10 cellular contexts compared by ENCODE assay signal in genomic region chr5:74762599-74762998, GRCh38. TPM values are rescaled to one million over a fixed set of nuclear protein-coding genes. Genes with fewer than 3 reads are reported as not detected.
A peak's percentile ranks its signal among the peaks of the same experiment; 100 is the strongest.
DNase-seq lines count a peak whose midpoint lies in the region; ATAC-seq and TF ChIP-seq lines count a peak whose summit lies in the region.
"Had no signal": no experiment of that assay in that cellular context is flagged by ENCODE, and none has a peak within 500 bp of the region (broad histone marks: within the 10 kb centered on the region; RNA-seq: fewer than 3 reads in every experiment).

No MANE protein-coding gene starts in this region.

- H3K4me3 ChIP-seq in gastrocnemius medialis: no peak overlapping the region

- no peaks in the 10 kb centered on the region for H3K9me3 ChIP-seq in gastrocnemius medialis

- no peak for TF ChIP-seq CTCF in gastrocnemius medialis (IDR thresholded peaks at IDR 0.05 in 4 of 5, conservative IDR thresholded peaks at IDR 0.05 in 1 of 5)

- no peaks in the 10 kb centered on the region for H3K27me3 ChIP-seq in gastrocnemius medialis

- H3K9me3 Mint-ChIP-seq in activated naive CD4-positive, alpha-beta T cell treated with anti-CD3 and anti-CD28 coated beads, Interleukin-2, amount 50 U/mL, for 72 hours: no peaks in the 10 kb centered on the region

- H3K36me3 Mint-ChIP-seq in activated naive CD4-positive, alpha-beta T cell treated with anti-CD3 and anti-CD28 coated beads, Interleukin-2, amount 50 U/mL, for 72 hours: peaks cover 20 to 22% of the 10 kb centered on the region in 2 donors

- intact Hi-C loops in gastrocnemius medialis (cut with DNase I; ENCODE audit: low total_unique reads): no loop called here

- in situ Hi-C loops in gastrocnemius medialis (cut with MboI; ENCODE audit: low sequenced_read_pairs in 4 of 4): loop anchor here in 1 of 4 donors (25.0 kb wide), 1 partner anchor 1200 kb away; the partner anchor contains the start of genes ANKRA2 and UTP15

- DNase-seq in DMS 273 treated with DMSO at 0.1 percent for 48 hours (lab: John Stamatoyannopoulos, UW) (peak; percentile 4), HT-29 (ENCODE audit: low spot score) (peak; percentile 30), kidney tubule cell (ENCODE audit: low spot score) (peak; percentile 88), substantia nigra (lab: John Stamatoyannopoulos, UW) (no peak), gastrocnemius medialis (no peak), SKM-1 (lab: John Stamatoyannopoulos, UW; ENCODE audit: unreplicated experiment) (no peak)
- no peak for DNase-seq in activated naive CD4-positive, alpha-beta T cell treated with anti-CD3 and anti-CD28 coated beads, Interleukin-2, amount 50 U/mL, for 72 hours (ENCODE audit: low spot score in 2 of 2)
- DNase-seq: effector memory CD4-positive, alpha-beta T cell; NK-92 treated with Interleukin-12 subunit alpha and Interleukin-12 subunit beta, amount 100 ng/mL, for 24 hours had no signal

- peak overlapping the region; percentile 26 to 75 for H3K27ac Mint-ChIP-seq in activated naive CD4-positive, alpha-beta T cell treated with anti-CD3 and anti-CD28 coated beads, Interleukin-2, amount 50 U/mL, for 72 hours

- no peak overlapping the region for H3K27ac ChIP-seq in substantia nigra (ENCODE audit: low read depth, low read length, poor library complexity, severe bottlenecking)
- H3K27ac ChIP-seq in gastrocnemius medialis: peak overlapping the region in 1 of 4 donors; percentile 34

- no peak for TF ChIP-seq POLR2A in gastrocnemius medialis (IDR thresholded peaks at IDR 0.05)

- ATAC-seq in activated naive CD4-positive, alpha-beta T cell treated with anti-CD3 and anti-CD28 coated beads, Interleukin-2, amount 50 U/mL, for 72 hours: peak in 1 of 2 donors; percentile 61
- ATAC-seq in gastrocnemius medialis: no peak
- ATAC-seq in GM19023 (IDR thresholded peaks at IDR 0.05; ENCODE audit: unreplicated experiment): no peak

- peaks cover 15 to 21% of the 10 kb centered on the region in 2 donors for H3K4me1 ChIP-seq in gastrocnemius medialis

- H3K36me3 ChIP-seq in gastrocnemius medialis: peaks cover 0 to 22% of the 10 kb centered on the region in 2 donors

RNA-seq across cellular contexts. Expression of gene GFM2, which starts 4.3 kb away (rescaled TPM):
- total RNA-seq in HT-29 (2014; rRNA removed; shearing (Covaris generic)): 19.6 and 21.6 TPM in 2 replicates
- total RNA-seq in activated naive CD4-positive, alpha-beta T cell treated with anti-CD3 and anti-CD28 coated beads, Interleukin-2, amount 50 U/mL, for 72 hours: 10 to 100 TPM; 31.4 to 46.7 TPM
- total RNA-seq in gastrocnemius medialis: 10 to 100 TPM; 19.4 to 25.6 (median 23.8) TPM

RNA-seq across cellular contexts. Expression of gene NSA2, which starts 4.5 kb away (rescaled TPM):
- 31.4 and 48.1 TPM in 2 replicates for total RNA-seq in HT-29 (2014; rRNA removed; shearing (Covaris generic))
- 10 to 100 TPM; 80.7 to 82.7 TPM for total RNA-seq in activated naive CD4-positive, alpha-beta T cell treated with anti-CD3 and anti-CD28 coated beads, Interleukin-2, amount 50 U/mL, for 72 hours
- total RNA-seq in gastrocnemius medialis: 10 to 100 TPM; 64.4 to 98.2 (median 94.9) TPM

Comparison
In these comparisons a context has a peak if more than half of its experiments do, and no peak if none do; other contexts are left out.
1. DNase-seq: peak in DMS 273 treated with DMSO at 0.1 percent for 48 hours (single experiment), HT-29 (single experiment) and kidney tubule cell (single experiment); none in activated naive CD4-positive, alpha-beta T cell treated with anti-CD3 and anti-CD28 coated beads, Interleukin-2, amount 50 U/mL, for 72 hours (0 of 2), substantia nigra (0 of 49), gastrocnemius medialis (0 of 2) and SKM-1 (single experiment).